In the genomic region with DNA sequence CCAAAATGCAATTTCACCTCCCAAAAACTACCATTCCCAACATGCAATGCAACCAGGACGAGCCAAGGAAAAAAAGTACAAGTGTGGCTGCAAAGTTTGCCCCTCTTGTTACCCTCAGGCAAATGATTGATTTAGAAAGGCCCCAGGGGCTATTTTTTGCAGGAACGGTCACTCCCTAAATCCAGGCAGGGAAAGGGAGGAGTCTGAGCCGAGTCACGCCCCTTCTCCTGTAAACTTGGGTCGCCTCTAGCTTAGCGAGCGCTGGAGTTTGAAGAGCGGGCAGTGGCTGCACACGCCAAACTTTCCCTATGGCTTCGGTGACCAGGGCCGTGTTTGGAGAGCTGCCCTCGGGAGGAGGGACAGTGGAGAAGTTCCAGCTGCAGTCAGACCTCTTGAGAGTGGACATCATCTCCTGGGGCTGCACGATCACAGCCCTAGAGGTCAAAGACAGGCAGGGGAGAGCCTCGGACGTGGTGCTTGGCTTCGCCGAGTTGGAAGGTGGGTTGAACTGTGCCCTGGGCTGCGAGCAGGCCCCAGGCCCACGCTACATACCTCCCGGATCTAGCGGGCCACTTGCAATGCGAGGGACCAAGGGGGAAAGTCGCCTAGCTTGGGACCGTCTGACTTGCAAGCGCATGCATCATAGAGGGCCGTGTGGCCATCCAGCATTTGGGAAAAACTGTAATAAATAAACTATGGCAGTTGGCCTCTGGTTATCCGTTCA, we compare ENCODE assay signal across 8 cellular contexts. TPM values are rescaled to one million over a fixed set of nuclear protein-coding genes. Genes with fewer than 3 reads are reported as not detected.
A peak's percentile ranks its signal among the peaks of the same experiment; 100 is the strongest.
DNase-seq lines count a peak whose midpoint lies in the region; ATAC-seq and TF ChIP-seq lines count a peak whose summit lies in the region.

A gene (plus strand): TSS at position 261 of the 724 bp plus-strand sequence. CDS start 48 bp downstream, at position 309.

- no peaks in the 10 kb centered on the region for H3K9me3 Mint-ChIP-seq in naive thymus-derived CD4-positive, alpha-beta T cell

- TF ChIP-seq CTCF in fibroblast of the aortic adventitia (IDR thresholded peaks at IDR 0.05; ENCODE audit: insufficient read depth, low read length) (no peak), testis (IDR thresholded peaks at IDR 0.05) (peak in 1 of 3 experiments; percentile 36)

- POLR2A ChIA-PET in naive thymus-derived CD4-positive, alpha-beta T cell (lab: Charles Lee) = interaction anchor here (0.8 to 4.0 kb wide), 17 partner anchors 10 to 85 kb away, joined by 3 to 30 read pairs (median 6); a partner anchor contains a TSS

- no peaks in the 10 kb centered on the region for H3K36me3 ChIP-seq in NT2/D1 (ENCODE audit: insufficient read depth, insufficient read length, low read length)
- peaks cover 0 to 6% (median 0%) of the 10 kb centered on the region in 3 experiments for H3K36me3 ChIP-seq in naive thymus-derived CD4-positive, alpha-beta T cell (ENCODE audit: control insufficient read depth in 2 of 3, insufficient read depth in 3 of 3, low read length in 3 of 3)
- H3K36me3 ChIP-seq in testis (ENCODE audit: low read depth, missing control alignments) = no peaks in the 10 kb centered on the region

- H3K36me3 Mint-ChIP-seq in naive thymus-derived CD4-positive, alpha-beta T cell = peaks cover 0 to 21% (median 0%) of the 10 kb centered on the region in 5 donors

- peak within 1 kb of the TSS; percentile 85 to 97 (median 90) for H3K4me3 Mint-ChIP-seq in naive thymus-derived CD4-positive, alpha-beta T cell

- H3K4me1 Mint-ChIP-seq in naive thymus-derived CD4-positive, alpha-beta T cell = peaks cover 30 to 72% (median 53%) of the 10 kb centered on the region in 7 donors

- no peak for TF ChIP-seq POLR2A in testis (IDR thresholded peaks at IDR 0.05)

- no peaks in the 10 kb centered on the region for H3K27me3 Mint-ChIP-seq in naive thymus-derived CD4-positive, alpha-beta T cell

- 2 to 3% methylated on average over 27 of the region's 27 CpGs for WGBS in testis, 2 donors

- H3K4me3 ChIP-seq in NT2/D1 (ENCODE audit: insufficient read length, low read depth) (peak within 1 kb of the TSS; percentile 81), fibroblast of the aortic adventitia (ENCODE audit: low read depth, low read length) (peak within 1 kb of the TSS; percentile 83), testis (peak within 1 kb of the TSS; percentile 55 to 75)
- H3K4me3 ChIP-seq in naive thymus-derived CD4-positive, alpha-beta T cell (ENCODE audit: low read length) = peak within 1 kb of the TSS; percentile 76

- H3K27ac ChIP-seq in naive thymus-derived CD4-positive, alpha-beta T cell (ENCODE audit: low read depth, low read length) = peak within 1 kb of the TSS; percentile 75
- H3K27ac ChIP-seq in testis = peak within 1 kb of the TSS; percentile 61 to 71

- peak within 1 kb of the TSS; percentile 84 for H3K9ac ChIP-seq in NT2/D1 (ENCODE audit: insufficient read length, low read depth)

- intact Hi-C loops in naive thymus-derived CD4-positive, alpha-beta T cell (cut with micrococcal nuclease) = loop anchor here (1.0 to 10.0 kb wide), 13 partner anchors 23 to 1699 kb away; a partner anchor contains a TSS
- intact Hi-C loops in testis (cut with DNase I; ENCODE audit: low total_unique reads) = loop anchor here (10.0 kb wide), 2 partner anchors 51 to 59 kb away; no protein-coding TSS in a partner anchor

- DNase-seq in EL = peak; percentile 95
- peak; percentile 94 for DNase-seq in NT2/D1 (ENCODE audit: low read depth, low spot score)
- peak; percentile 13 to 20 for DNase-seq in activated T-helper 1 cell treated with anti-CD3 and anti-CD28 coated beads, Interleukin-2, amount 50 U/mL, for 16 hours (ENCODE audit: low read depth in 1 of 2, low spot score in 1 of 2)
- DNase-seq in fibroblast of the aortic adventitia (ENCODE audit: low read depth) = peak; percentile 99
- peak; percentile 8 to 57 (median 47) for DNase-seq in naive thymus-derived CD4-positive, alpha-beta T cell
- peak; percentile 89 for DNase-seq in testis
- DNase-seq in NCI-H1694 (lab: John Stamatoyannopoulos, UW) = no peak

- H3K9me3 ChIP-seq in NT2/D1 (ENCODE audit: insufficient read depth, low read length) = no peaks in the 10 kb centered on the region
- no peaks in the 10 kb centered on the region for H3K9me3 ChIP-seq in naive thymus-derived CD4-positive, alpha-beta T cell (ENCODE audit: control insufficient read depth in 2 of 3, low read length in 3 of 3)
- no peaks in the 10 kb centered on the region for H3K9me3 ChIP-seq in testis

- H3K27me3 ChIP-seq in NT2/D1 (ENCODE audit: insufficient read depth, insufficient read length) (no peaks in the 10 kb centered on the region), testis (no peaks in the 10 kb centered on the region)
- H3K27me3 ChIP-seq in naive thymus-derived CD4-positive, alpha-beta T cell (ENCODE audit: control insufficient read depth in 2 of 2, insufficient read depth in 2 of 2, low read length in 2 of 2) = no peaks in the 10 kb centered on the region

- H3K4me1 ChIP-seq in NT2/D1 (ENCODE audit: insufficient read depth, insufficient read length) (peaks cover 2% of the 10 kb centered on the region), testis (no peaks in the 10 kb centered on the region)
- H3K4me1 ChIP-seq in naive thymus-derived CD4-positive, alpha-beta T cell (ENCODE audit: control insufficient read depth in 2 of 2, insufficient read depth in 2 of 2, low read length in 2 of 2) = peaks cover 9 to 43% of the 10 kb centered on the region in 2 donors

- CTCF ChIA-PET in naive thymus-derived CD4-positive, alpha-beta T cell (lab: Charles Lee) = interaction anchor here (0.6 to 2.4 kb wide), 7 partner anchors 11 to 84 kb away, joined by 3 to 10 read pairs (median 4); a partner anchor contains a TSS

- ATAC-seq in HG02642 (IDR thresholded peaks at IDR 0.05; ENCODE audit: poor library complexity, unreplicated experiment) = peak; percentile 62
- peak; percentile 39 for ATAC-seq in naive thymus-derived CD4-positive, alpha-beta T cell

- peak within 1 kb of the TSS; percentile 82 to 96 (median 92) for H3K27ac Mint-ChIP-seq in naive thymus-derived CD4-positive, alpha-beta T cell

RNA-seq across cellular contexts. Expression of the gene that starts here (rescaled TPM):
- total RNA-seq in fibroblast of the aortic adventitia (ENCODE audit: low replicate concordance) (27.7 and 35.2 TPM in 2 replicates), testis (1 to 10 TPM; 8.5 to 9.1 TPM)
- total RNA-seq in naive thymus-derived CD4-positive, alpha-beta T cell = 10 to 100 TPM in 4 of 5 experiments, 1 to 10 TPM in 1; 4.3 to 52.5 (median 14.4) TPM
- 10 to 100 TPM; 14.7 to 17.5 TPM for polyA plus RNA-seq in naive thymus-derived CD4-positive, alpha-beta T cell
- 11.8 TPM for polyA plus RNA-seq in testis (ENCODE audit: insufficient read depth, low read depth, low replicate concordance)
